ENCODE assay signal across 1 cellular context in the genomic region with DNA sequence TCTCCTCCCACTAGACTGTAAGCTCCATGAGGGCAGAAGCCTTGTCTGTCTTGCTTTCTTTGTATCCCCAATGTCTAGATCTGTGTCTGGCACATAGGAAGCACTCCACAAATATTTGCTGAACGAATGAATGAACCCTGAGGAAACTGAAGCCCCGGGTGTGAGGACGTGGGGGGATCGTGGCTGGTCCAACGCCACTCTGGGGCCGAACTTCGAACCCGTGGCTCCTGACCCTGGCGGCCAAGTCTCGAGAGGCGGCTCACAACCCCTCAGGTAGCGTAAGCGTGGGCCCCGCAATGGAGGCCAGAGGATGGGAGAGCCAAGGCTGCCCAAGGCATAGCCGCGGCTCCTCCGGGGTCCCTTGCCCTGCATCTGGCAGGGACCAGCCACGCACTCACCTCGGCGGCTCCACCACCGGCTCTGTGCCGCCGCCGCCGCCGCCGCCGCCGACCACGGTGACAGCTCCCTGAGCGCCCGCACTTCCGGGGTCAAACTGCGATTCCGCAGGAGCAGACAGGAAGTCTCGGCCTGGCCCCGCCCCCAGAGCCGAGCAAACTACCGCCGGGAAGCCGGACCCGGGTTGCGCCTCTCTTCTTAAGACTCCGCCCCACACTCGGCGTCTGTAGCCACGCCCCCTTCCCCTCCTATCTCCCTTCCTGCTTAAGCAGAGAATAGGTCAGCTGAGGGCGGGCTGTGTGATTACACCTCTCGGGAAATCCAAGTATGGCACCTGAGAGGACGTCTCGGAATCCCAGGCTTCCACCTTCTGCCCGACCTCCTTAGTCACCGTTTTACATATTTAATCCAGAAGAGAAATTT.
A peak's percentile ranks its signal among the peaks of the same experiment; 100 is the strongest.
TF ChIP-seq lines count a peak whose summit lies in the region.

A gene with protein sequence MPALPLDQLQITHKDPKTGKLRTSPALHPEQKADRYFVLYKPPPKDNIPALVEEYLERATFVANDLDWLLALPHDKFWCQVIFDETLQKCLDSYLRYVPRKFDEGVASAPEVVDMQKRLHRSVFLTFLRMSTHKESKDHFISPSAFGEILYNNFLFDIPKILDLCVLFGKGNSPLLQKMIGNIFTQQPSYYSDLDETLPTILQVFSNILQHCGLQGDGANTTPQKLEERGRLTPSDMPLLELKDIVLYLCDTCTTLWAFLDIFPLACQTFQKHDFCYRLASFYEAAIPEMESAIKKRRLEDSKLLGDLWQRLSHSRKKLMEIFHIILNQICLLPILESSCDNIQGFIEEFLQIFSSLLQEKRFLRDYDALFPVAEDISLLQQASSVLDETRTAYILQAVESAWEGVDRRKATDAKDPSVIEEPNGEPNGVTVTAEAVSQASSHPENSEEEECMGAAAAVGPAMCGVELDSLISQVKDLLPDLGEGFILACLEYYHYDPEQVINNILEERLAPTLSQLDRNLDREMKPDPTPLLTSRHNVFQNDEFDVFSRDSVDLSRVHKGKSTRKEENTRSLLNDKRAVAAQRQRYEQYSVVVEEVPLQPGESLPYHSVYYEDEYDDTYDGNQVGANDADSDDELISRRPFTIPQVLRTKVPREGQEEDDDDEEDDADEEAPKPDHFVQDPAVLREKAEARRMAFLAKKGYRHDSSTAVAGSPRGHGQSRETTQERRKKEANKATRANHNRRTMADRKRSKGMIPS (minus strand): TSS at position 495 of the 819 bp plus-strand sequence. CDS start 5,949 bp downstream, outside the sequence.

TF ChIP-seq in GM12878, 131 proteins besides CTCF, POLR2A, EP300 and RAD21 (continued from another document and continues in another):
- TF ChIP-seq, protein P1, sequence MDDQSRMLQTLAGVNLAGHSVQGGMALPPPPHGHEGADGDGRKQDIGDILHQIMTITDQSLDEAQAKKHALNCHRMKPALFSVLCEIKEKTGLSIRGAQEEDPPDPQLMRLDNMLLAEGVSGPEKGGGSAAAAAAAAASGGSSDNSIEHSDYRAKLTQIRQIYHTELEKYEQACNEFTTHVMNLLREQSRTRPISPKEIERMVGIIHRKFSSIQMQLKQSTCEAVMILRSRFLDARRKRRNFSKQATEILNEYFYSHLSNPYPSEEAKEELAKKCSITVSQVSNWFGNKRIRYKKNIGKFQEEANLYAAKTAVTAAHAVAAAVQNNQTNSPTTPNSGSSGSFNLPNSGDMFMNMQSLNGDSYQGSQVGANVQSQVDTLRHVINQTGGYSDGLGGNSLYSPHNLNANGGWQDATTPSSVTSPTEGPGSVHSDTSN (IDR thresholded peaks at IDR 0.05; ENCODE audit: insufficient replicate concordance, low read depth, low read length) = no peak
- TF ChIP-seq CBX3 (IDR thresholded peaks at IDR 0.05; ENCODE audit: borderline replicate concordance, low read depth) = no peak
- TF ChIP-seq ATF7 (IDR thresholded peaks at IDR 0.05; ENCODE audit: low read depth) = no peak
- no peak for TF ChIP-seq EZH2 (IDR thresholded peaks at IDR 0.05; ENCODE audit: borderline replicate concordance, control insufficient read depth, low read depth, low read length)
- TF ChIP-seq EED (IDR thresholded peaks at IDR 0.05; ENCODE audit: low read depth) = peak; percentile 47; the same call in 1 of the 2 replicates
- TF ChIP-seq ZNF207 (IDR thresholded peaks at IDR 0.05; ENCODE audit: borderline replicate concordance) = no peak
- TF ChIP-seq SPI1 (IDR thresholded peaks at IDR 0.05; ENCODE audit: borderline replicate concordance, insufficient read depth, low read depth, low read length) = peak; percentile 42; the same call in 1 of the 2 replicates
- TF ChIP-seq MXI1 (IDR thresholded peaks at IDR 0.05; ENCODE audit: low read depth, low read length) = peak; percentile 32; the same call in 1 of the 2 replicates
- TF ChIP-seq, protein P2, sequence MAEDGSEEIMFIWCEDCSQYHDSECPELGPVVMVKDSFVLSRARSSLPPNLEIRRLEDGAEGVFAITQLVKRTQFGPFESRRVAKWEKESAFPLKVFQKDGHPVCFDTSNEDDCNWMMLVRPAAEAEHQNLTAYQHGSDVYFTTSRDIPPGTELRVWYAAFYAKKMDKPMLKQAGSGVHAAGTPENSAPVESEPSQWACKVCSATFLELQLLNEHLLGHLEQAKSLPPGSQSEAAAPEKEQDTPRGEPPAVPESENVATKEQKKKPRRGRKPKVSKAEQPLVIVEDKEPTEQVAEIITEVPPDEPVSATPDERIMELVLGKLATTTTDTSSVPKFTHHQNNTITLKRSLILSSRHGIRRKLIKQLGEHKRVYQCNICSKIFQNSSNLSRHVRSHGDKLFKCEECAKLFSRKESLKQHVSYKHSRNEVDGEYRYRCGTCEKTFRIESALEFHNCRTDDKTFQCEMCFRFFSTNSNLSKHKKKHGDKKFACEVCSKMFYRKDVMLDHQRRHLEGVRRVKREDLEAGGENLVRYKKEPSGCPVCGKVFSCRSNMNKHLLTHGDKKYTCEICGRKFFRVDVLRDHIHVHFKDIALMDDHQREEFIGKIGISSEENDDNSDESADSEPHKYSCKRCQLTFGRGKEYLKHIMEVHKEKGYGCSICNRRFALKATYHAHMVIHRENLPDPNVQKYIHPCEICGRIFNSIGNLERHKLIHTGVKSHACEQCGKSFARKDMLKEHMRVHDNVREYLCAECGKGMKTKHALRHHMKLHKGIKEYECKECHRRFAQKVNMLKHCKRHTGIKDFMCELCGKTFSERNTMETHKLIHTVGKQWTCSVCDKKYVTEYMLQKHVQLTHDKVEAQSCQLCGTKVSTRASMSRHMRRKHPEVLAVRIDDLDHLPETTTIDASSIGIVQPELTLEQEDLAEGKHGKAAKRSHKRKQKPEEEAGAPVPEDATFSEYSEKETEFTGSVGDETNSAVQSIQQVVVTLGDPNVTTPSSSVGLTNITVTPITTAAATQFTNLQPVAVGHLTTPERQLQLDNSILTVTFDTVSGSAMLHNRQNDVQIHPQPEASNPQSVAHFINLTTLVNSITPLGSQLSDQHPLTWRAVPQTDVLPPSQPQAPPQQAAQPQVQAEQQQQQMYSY (CRISPR knock-in tag; IDR thresholded peaks at IDR 0.05) = no peak
- TF ChIP-seq CEBPB (IDR thresholded peaks at IDR 0.05; ENCODE audit: borderline replicate concordance in 1 of 2, low read depth in 2 of 2, low read length in 2 of 2) = no peak
- TF ChIP-seq RB1 (IDR thresholded peaks at IDR 0.05; ENCODE audit: borderline replicate concordance) = peak; percentile 78; the same call in 1 of the 2 replicates
- TF ChIP-seq ZNF217 (IDR thresholded peaks at IDR 0.05) = no peak
- TF ChIP-seq, protein P3, sequence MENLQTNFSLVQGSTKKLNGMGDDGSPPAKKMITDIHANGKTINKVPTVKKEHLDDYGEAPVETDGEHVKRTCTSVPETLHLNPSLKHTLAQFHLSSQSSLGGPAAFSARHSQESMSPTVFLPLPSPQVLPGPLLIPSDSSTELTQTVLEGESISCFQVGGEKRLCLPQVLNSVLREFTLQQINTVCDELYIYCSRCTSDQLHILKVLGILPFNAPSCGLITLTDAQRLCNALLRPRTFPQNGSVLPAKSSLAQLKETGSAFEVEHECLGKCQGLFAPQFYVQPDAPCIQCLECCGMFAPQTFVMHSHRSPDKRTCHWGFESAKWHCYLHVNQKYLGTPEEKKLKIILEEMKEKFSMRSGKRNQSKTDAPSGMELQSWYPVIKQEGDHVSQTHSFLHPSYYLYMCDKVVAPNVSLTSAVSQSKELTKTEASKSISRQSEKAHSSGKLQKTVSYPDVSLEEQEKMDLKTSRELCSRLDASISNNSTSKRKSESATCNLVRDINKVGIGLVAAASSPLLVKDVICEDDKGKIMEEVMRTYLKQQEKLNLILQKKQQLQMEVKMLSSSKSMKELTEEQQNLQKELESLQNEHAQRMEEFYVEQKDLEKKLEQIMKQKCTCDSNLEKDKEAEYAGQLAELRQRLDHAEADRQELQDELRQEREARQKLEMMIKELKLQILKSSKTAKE (IDR thresholded peaks at IDR 0.05; ENCODE audit: low read depth, poor library complexity, severe bottlenecking) = no peak
- no peak for TF ChIP-seq STAT1 (conservative IDR thresholded peaks at IDR 0.05)
- TF ChIP-seq, protein P4, sequence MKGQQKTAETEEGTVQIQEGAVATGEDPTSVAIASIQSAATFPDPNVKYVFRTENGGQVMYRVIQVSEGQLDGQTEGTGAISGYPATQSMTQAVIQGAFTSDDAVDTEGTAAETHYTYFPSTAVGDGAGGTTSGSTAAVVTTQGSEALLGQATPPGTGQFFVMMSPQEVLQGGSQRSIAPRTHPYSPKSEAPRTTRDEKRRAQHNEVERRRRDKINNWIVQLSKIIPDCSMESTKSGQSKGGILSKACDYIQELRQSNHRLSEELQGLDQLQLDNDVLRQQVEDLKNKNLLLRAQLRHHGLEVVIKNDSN (IDR thresholded peaks at IDR 0.05; ENCODE audit: borderline replicate concordance, extremely low read length, insufficient read depth, low read depth, low read length) = no peak
- no peak for TF ChIP-seq HDAC2 (IDR thresholded peaks at IDR 0.05)
- TF ChIP-seq GABPA (IDR thresholded peaks at IDR 0.05; ENCODE audit: low read depth) = peak; percentile 89
- peak; percentile 93 for TF ChIP-seq NR2F1 (conservative IDR thresholded peaks at IDR 0.05)
- TF ChIP-seq, protein P5, sequence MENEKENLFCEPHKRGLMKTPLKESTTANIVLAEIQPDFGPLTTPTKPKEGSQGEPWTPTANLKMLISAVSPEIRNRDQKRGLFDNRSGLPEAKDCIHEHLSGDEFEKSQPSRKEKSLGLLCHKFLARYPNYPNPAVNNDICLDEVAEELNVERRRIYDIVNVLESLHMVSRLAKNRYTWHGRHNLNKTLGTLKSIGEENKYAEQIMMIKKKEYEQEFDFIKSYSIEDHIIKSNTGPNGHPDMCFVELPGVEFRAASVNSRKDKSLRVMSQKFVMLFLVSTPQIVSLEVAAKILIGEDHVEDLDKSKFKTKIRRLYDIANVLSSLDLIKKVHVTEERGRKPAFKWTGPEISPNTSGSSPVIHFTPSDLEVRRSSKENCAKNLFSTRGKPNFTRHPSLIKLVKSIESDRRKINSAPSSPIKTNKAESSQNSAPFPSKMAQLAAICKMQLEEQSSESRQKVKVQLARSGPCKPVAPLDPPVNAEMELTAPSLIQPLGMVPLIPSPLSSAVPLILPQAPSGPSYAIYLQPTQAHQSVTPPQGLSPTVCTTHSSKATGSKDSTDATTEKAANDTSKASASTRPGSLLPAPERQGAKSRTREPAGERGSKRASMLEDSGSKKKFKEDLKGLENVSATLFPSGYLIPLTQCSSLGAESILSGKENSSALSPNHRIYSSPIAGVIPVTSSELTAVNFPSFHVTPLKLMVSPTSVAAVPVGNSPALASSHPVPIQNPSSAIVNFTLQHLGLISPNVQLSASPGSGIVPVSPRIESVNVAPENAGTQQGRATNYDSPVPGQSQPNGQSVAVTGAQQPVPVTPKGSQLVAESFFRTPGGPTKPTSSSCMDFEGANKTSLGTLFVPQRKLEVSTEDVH (IDR thresholded peaks at IDR 0.05; ENCODE audit: low read depth, partially characterized antibody) = no peak
- TF ChIP-seq SP1 (IDR thresholded peaks at IDR 0.05; ENCODE audit: low read depth, low read length) = no peak
- peak; percentile 53 for TF ChIP-seq SMAD1 (IDR thresholded peaks at IDR 0.05; ENCODE audit: low read depth, partially characterized antibody)
- TF ChIP-seq, protein P6, sequence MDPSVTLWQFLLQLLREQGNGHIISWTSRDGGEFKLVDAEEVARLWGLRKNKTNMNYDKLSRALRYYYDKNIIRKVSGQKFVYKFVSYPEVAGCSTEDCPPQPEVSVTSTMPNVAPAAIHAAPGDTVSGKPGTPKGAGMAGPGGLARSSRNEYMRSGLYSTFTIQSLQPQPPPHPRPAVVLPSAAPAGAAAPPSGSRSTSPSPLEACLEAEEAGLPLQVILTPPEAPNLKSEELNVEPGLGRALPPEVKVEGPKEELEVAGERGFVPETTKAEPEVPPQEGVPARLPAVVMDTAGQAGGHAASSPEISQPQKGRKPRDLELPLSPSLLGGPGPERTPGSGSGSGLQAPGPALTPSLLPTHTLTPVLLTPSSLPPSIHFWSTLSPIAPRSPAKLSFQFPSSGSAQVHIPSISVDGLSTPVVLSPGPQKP (IDR thresholded peaks at IDR 0.05; ENCODE audit: low read depth, low read length) = no peak
- peak; percentile 82 for TF ChIP-seq LARP7 (IDR thresholded peaks at IDR 0.05)
- TF ChIP-seq TAF1 (IDR thresholded peaks at IDR 0.05; ENCODE audit: borderline replicate concordance, low read depth, low read length) = peak; percentile 66; the same call in 1 of the 2 replicates
- TF ChIP-seq NR2C2 (IDR thresholded peaks at IDR 0.05; ENCODE audit: borderline replicate concordance, control insufficient read depth, insufficient read length, low read depth) = no peak
- TF ChIP-seq, protein P7, sequence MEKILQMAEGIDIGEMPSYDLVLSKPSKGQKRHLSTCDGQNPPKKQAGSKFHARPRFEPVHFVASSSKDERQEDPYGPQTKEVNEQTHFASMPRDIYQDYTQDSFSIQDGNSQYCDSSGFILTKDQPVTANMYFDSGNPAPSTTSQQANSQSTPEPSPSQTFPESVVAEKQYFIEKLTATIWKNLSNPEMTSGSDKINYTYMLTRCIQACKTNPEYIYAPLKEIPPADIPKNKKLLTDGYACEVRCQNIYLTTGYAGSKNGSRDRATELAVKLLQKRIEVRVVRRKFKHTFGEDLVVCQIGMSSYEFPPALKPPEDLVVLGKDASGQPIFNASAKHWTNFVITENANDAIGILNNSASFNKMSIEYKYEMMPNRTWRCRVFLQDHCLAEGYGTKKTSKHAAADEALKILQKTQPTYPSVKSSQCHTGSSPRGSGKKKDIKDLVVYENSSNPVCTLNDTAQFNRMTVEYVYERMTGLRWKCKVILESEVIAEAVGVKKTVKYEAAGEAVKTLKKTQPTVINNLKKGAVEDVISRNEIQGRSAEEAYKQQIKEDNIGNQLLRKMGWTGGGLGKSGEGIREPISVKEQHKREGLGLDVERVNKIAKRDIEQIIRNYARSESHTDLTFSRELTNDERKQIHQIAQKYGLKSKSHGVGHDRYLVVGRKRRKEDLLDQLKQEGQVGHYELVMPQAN (conservative IDR thresholded peaks at IDR 0.05) = peak; percentile 95
- TF ChIP-seq GATAD2B (conservative IDR thresholded peaks at IDR 0.05; ENCODE audit: low read depth) = peak; percentile 80
- TF ChIP-seq, protein P8, sequence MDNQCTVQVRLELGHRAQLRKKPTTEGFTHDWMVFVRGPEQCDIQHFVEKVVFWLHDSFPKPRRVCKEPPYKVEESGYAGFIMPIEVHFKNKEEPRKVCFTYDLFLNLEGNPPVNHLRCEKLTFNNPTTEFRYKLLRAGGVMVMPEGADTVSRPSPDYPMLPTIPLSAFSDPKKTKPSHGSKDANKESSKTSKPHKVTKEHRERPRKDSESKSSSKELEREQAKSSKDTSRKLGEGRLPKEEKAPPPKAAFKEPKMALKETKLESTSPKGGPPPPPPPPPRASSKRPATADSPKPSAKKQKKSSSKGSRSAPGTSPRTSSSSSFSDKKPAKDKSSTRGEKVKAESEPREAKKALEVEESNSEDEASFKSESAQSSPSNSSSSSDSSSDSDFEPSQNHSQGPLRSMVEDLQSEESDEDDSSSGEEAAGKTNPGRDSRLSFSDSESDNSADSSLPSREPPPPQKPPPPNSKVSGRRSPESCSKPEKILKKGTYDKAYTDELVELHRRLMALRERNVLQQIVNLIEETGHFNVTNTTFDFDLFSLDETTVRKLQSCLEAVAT (IDR thresholded peaks at IDR 0.05) = no peak
- TF ChIP-seq RBBP5 (conservative IDR thresholded peaks at IDR 0.05) = peak; percentile 43; the same call in 1 of the 2 replicates
- no peak for TF ChIP-seq MYB (IDR thresholded peaks at IDR 0.05; ENCODE audit: borderline replicate concordance, low read depth, low read length)
- no peak; the same call in 1 of the 2 replicates for TF ChIP-seq CREM (IDR thresholded peaks at IDR 0.05; ENCODE audit: low read depth)
- peak; percentile 49; the same call in 1 of the 2 replicates for TF ChIP-seq YY1 (IDR thresholded peaks at IDR 0.05; ENCODE audit: low read depth, low read length)
- TF ChIP-seq SREBF1 (IDR thresholded peaks at IDR 0.05; ENCODE audit: low read length) = no peak
- no peak for TF ChIP-seq IRF4 (IDR thresholded peaks at IDR 0.05; ENCODE audit: low read depth, low read length)
- no peak for TF ChIP-seq CHD4 (IDR thresholded peaks at IDR 0.05)
- peak; percentile 31; the same call in 1 of the 2 replicates for TF ChIP-seq MTA2 (IDR thresholded peaks at IDR 0.05; ENCODE audit: low read depth)
- TF ChIP-seq TCF7 (IDR thresholded peaks at IDR 0.05; ENCODE audit: borderline replicate concordance) = no peak
- no peak for TF ChIP-seq PAX5 (IDR thresholded peaks at IDR 0.05; ENCODE audit: borderline replicate concordance, low read depth, low read length)
